34 cellular contexts compared by ENCODE assay signal in the genomic region with DNA sequence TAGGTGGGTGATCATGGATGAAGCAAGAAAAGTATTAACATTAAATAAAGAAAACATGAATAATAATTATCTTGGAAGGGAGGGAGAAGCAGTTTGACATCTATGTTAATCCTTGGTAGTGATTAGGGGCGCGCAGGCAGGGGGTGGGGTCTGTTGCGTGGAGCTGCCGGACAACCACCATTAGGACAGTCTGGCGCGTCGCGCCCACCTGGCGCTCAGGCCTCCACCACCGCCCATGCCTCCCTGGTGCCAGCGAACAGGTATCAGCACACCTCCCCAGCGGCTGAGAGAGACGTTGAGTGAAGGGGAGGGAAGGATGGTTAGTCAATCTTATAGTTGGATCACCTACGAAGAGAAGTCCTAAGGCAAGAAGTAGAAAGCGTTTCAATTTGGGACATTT.
"Had no signal": no experiment of that assay in that cellular context is flagged by ENCODE, and none has a peak within 500 bp of the region (broad histone marks: within the 10 kb centered on the region; RNA-seq: fewer than 3 reads in every experiment).

No MANE protein-coding gene starts in this region.

- DNase-seq: Karpas-422, Kasumi-1, MG63, MM.1S, MV-4-11, NCI-H1048, NCI-H1092, NCI-H1092 treated with DMSO at 0.1 percent for 48 hours, NCI-H1105, NCI-H1105 treated with DMSO at 0.1 percent for 48 hours, NCI-H1417, NCI-H1417 treated with DMSO at 0.1 percent for 48 hours, NCI-H1436, NCI-H1436 treated with DMSO at 0.1 percent for 48 hours, NCI-H146, NCI-H1694, NCI-H1694 treated with DMSO at 0.1 percent for 48 hours, NCI-H187, NCI-H187 treated with DMSO at 0.1 percent for 48 hours, NCI-H1930, NCI-H2029, NCI-H2029 treated with DMSO at 0.1 percent for 48 hours, NCI-H2081, NCI-H2081 treated with DMSO at 0.1 percent for 48 hours, NCI-H2107, NCI-H2171, NCI-H2171 treated with DMSO at 0.1 percent for 48 hours, NCI-H2227 treated with DMSO at 0.1 percent for 48 hours, NCI-H226, NCI-H345, NCI-H446, NCI-H446 treated with DMSO at 0.1 percent for 48 hours, NCI-H510A, NCI-H510A treated with DMSO at 0.1 percent for 48 hours had no signal

- H3K36me3 ChIP-seq: MG63 had no signal

- H3K4me3 ChIP-seq: MG63 had no signal

- H3K9me3 ChIP-seq: MG63 had no signal
